Comparison of ENCODE assay signal across 14 cellular contexts in the genomic region with DNA sequence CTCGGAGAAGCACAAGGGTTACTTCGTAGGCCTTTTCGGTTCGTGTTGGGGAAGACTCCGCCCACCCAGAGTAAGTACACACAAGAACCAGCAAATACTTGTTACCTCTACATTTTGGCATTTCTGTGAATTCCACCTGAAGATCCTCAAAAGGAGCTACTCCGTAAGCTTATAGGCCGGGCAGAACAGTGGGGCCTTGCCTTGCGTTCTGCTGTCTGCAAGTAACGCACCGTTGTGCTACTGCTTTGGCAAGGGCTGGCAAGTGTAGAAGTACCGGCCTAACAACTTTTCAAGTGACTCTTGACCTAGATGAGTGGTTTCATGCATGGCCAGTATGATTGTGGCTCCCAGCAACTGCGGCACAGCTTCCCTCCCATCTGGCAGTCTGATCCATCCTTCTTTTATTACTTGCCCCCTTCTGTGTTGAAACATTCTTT. TPM values are rescaled to one million over a fixed set of nuclear protein-coding genes. Genes with fewer than 3 reads are reported as not detected.
"Had no signal": no experiment of that assay in that cellular context is flagged by ENCODE, and none has a peak within 500 bp of the region (broad histone marks: within the 10 kb centered on the region; RNA-seq: fewer than 3 reads in every experiment).

No MANE protein-coding gene starts in this region.

- ATAC-seq: activated T-helper 17 cell treated with anti-CD3 and anti-CD28 coated beads, Interleukin-2, amount 50 U/mL, for 72 hours; foreskin keratinocyte; left cardiac atrium; stimulated activated naive CD8-positive, alpha-beta T cell treated with anti-CD3 and anti-CD28 coated beads, Interleukin-15, amount 100 ng/mL, for 72 hours had no signal

- H3K4me3 ChIP-seq: colonic mucosa, testis, vagina had no signal

- H3K36me3 ChIP-seq: colonic mucosa, vagina had no signal

- H3K27me3 ChIP-seq: colonic mucosa, foreskin keratinocyte, testis, vagina had no signal

- DNase-seq: activated CD4-positive, alpha-beta T cell treated with anti-CD3 and anti-CD28 coated beads, Interleukin-2, amount 10 ng/mL, durations not matched to agents 7 days and 5 days; activated CD4-positive, CD25-positive, alpha-beta regulatory T cell; activated naive CD4-positive, alpha-beta T cell treated with anti-CD3 and anti-CD28 coated beads, Interleukin-2, amount 10 ng/mL, durations not matched to agents 7 days and 5 days; activated T-cell treated with anti-CD3 and anti-CD28 coated beads for 4 hours; colonic mucosa; foreskin keratinocyte; immature natural killer cell; left cardiac atrium; stimulated activated CD4-positive, alpha-beta T cell treated with anti-CD3 and anti-CD28 coated beads, Interleukin-4, amount 100 ng/mL, for 1 hour; stimulated activated CD8-positive, alpha-beta memory T cell treated with anti-CD3 and anti-CD28 coated beads, Interleukin-4, amount 100 ng/mL, for 48 hours; testis had no signal

- H3K27ac ChIP-seq: colonic mucosa, foreskin keratinocyte, testis, vagina had no signal

- H3K4me1 ChIP-seq: colonic mucosa, foreskin keratinocyte, testis, vagina had no signal

- H3K9me3 ChIP-seq: colonic mucosa, testis, vagina had no signal

RNA-seq across cellular contexts. Expression of a gene that starts 6.4 kb away (rescaled TPM):
- total RNA-seq: activated CD4-positive, alpha-beta T cell treated with anti-CD3 and anti-CD28 coated beads, Interleukin-2, amount 10 ng/mL, durations not matched to agents 7 days and 5 days; activated T-helper 17 cell treated with anti-CD3 and anti-CD28 coated beads, Interleukin-2, amount 50 U/mL, for 72 hours; vagina had no signal
